Comparison of ENCODE assay signal across 1 cellular context in genomic region chr21:38170705-38171682, GRCh38.
TF ChIP-seq lines count a peak whose summit lies in the region.

No MANE protein-coding gene starts in this region.

TF ChIP-seq in SK-N-SH treated with all-trans-retinoic acid at 6 μM for 48 hours, 23 proteins besides CTCF, POLR2A, EP300 and RAD21 (continued from another document):
- TF ChIP-seq TSHZ2 (CRISPR knock-in tag; IDR thresholded peaks at IDR 0.05) (no peak), ZNF565 (CRISPR knock-in tag; conservative IDR thresholded peaks at IDR 0.05; ENCODE audit: low read depth) (no peak), ZFP3 (CRISPR knock-in tag; IDR thresholded peaks at IDR 0.05) (no peak), PPARA (CRISPR knock-in tag; IDR thresholded peaks at IDR 0.05; ENCODE audit: borderline replicate concordance) (no peak), GLIS3 (CRISPR knock-in tag; IDR thresholded peaks at IDR 0.05) (no peak), TCF4 (CRISPR knock-in tag; IDR thresholded peaks at IDR 0.05; ENCODE audit: borderline replicate concordance) (no peak), ZNF8 (CRISPR knock-in tag; IDR thresholded peaks at IDR 0.05) (no peak), ISL1 (CRISPR knock-in tag; IDR thresholded peaks at IDR 0.05) (no peak), CREB5 (CRISPR knock-in tag; IDR thresholded peaks at IDR 0.05; ENCODE audit: low read depth) (no peak), ZC3H10 (CRISPR knock-in tag; IDR thresholded peaks at IDR 0.05) (no peak), ZFP30 (CRISPR knock-in tag; IDR thresholded peaks at IDR 0.05) (no peak), SNAI2 (CRISPR knock-in tag; IDR thresholded peaks at IDR 0.05) (no peak), RARB (CRISPR knock-in tag; IDR thresholded peaks at IDR 0.05) (no peak)
- TF ChIP-seq, protein P1, sequence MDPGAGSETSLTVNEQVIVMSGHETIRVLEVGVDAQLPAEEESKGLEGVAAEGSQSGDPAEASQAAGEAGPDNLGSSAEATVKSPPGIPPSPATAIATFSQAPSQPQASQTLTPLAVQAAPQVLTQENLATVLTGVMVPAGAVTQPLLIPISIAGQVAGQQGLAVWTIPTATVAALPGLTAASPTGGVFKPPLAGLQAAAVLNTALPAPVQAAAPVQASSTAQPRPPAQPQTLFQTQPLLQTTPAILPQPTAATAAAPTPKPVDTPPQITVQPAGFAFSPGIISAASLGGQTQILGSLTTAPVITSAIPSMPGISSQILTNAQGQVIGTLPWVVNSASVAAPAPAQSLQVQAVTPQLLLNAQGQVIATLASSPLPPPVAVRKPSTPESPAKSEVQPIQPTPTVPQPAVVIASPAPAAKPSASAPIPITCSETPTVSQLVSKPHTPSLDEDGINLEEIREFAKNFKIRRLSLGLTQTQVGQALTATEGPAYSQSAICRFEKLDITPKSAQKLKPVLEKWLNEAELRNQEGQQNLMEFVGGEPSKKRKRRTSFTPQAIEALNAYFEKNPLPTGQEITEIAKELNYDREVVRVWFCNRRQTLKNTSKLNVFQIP (CRISPR knock-in tag; IDR thresholded peaks at IDR 0.05; ENCODE audit: borderline replicate concordance, low read depth) = no peak
